ENCODE assay signal across 20 cellular contexts in the genomic region with DNA sequence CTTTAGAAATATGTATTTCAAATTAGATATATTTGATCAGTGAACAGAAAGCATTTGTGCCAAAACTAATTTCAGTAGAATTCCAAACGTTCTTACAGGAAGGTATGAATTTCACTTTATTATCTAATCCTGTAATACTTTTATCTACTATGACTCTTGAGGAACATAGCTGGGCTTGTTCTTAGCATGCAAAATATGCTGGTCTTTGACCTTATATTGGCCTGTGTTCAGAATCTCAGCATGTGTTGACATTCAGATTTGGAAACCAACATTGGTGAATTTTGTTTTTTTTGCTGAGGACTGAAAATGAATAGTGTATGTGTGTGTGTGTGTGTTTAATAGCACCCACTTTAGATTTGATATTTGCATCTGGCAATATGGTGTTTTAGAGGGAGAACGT.
DNase-seq lines count a peak whose midpoint lies in the region; ATAC-seq and TF ChIP-seq lines count a peak whose summit lies in the region.
"Had no signal": no experiment of that assay in that cellular context is flagged by ENCODE, and none has a peak within 500 bp of the region (broad histone marks: within the 10 kb centered on the region; RNA-seq: fewer than 3 reads in every experiment).

No MANE protein-coding gene starts in this region.

- peaks cover 0 to 15% of the 10 kb centered on the region in 2 donors for H3K36me3 ChIP-seq in adrenal gland (replicated peaks in 1 of 2)
- H3K36me3 ChIP-seq: BE2C, HAP-1, Peyer's patch had no signal

- H3K18ac ChIP-seq in H9 (ENCODE audit: insufficient read length, low read depth, low read length), result no peak overlapping the region

- H3K4ac ChIP-seq in H9 (ENCODE audit: low read depth, low read length), result no peak overlapping the region

- H3K9me3 ChIP-seq in adrenal gland (replicated peaks in 1 of 3) (no peaks in the 10 kb centered on the region), H9 (ENCODE audit: control insufficient read depth, low read depth, low read length) (no peaks in the 10 kb centered on the region)
- H3K9me3 ChIP-seq: BE2C, Caco-2, HAP-1, Peyer's patch had no signal

- no peaks in the 10 kb centered on the region for H3K23me2 ChIP-seq in H9 (ENCODE audit: insufficient read length, low read depth, low read length, poor library complexity, severe bottlenecking)

- H2BK15ac ChIP-seq in H9 (ENCODE audit: low read depth, low read length), result no peak overlapping the region

- H3K27ac Mint-ChIP-seq in progenitor cell of endocrine pancreas (peak overlapping the region; percentile 57), H9 (no peak overlapping the region)
- H3K27ac Mint-ChIP-seq: CD4-positive, alpha-beta T cell had no signal

- no peak overlapping the region for H2AFZ ChIP-seq in H9 (ENCODE audit: low read length)

- H3K27ac ChIP-seq in adrenal gland (peak overlapping the region in 3 of 5 donors; percentile 9 to 45 (median 19)), H9 (ENCODE audit: insufficient read length, low read depth, low read length) (no peak overlapping the region)
- H3K27ac ChIP-seq: 22Rv1, Peyer's patch had no signal

- no peaks in the 10 kb centered on the region for H4K20me1 ChIP-seq in H9 (ENCODE audit: control insufficient read depth, insufficient read depth, insufficient read length)

- H3T11ph ChIP-seq in H9 (ENCODE audit: low read length), result no peak overlapping the region

- H2BK12ac ChIP-seq in H9 (ENCODE audit: insufficient read length, low read depth, low read length), result no peak overlapping the region

- H3K4me3 ChIP-seq in adrenal gland, result no peak overlapping the region
- no peak overlapping the region for H3K4me3 ChIP-seq in fibroblast of pulmonary artery (replicated peaks; ENCODE audit: low read depth, low read length)
- H3K4me3 ChIP-seq: HAP-1, K562, Peyer's patch had no signal

- intact Hi-C loops in adrenal gland (cut with DNase I), result no loop called here

- H3K9me3 Mint-ChIP-seq in progenitor cell of endocrine pancreas (ENCODE audit: low read depth) (no peaks in the 10 kb centered on the region), H9 (no peaks in the 10 kb centered on the region)
- H3K9me3 Mint-ChIP-seq: CD4-positive, alpha-beta T cell had no signal

- no peaks in the 10 kb centered on the region for H3K79me2 ChIP-seq in H9 (ENCODE audit: insufficient read depth, low read length)

- no peak overlapping the region for H4K8ac ChIP-seq in H9 (replicated peaks; ENCODE audit: insufficient read length, low read depth, low read length)

- H3K9ac ChIP-seq in H9 (ENCODE audit: extremely low read depth, insufficient read length, low read length), result no peak overlapping the region

- WGBS in adrenal gland, 4 donors, result 32 to 56% (median 41%) methylated on average over 2 of the region's 2 CpGs
- no CpG with 5 or more reads among the region's 2 CpGs for WGBS in H9 (ENCODE audit: extremely low coverage, insufficient read length, low lambda C conversion rate)

- H2BK5ac ChIP-seq in H9 (ENCODE audit: insufficient read length, low read length), result no peak overlapping the region

- no peaks in the 10 kb centered on the region for H3K27me3 Mint-ChIP-seq in progenitor cell of endocrine pancreas
- no peaks in the 10 kb centered on the region for H3K27me3 Mint-ChIP-seq in H9 (ENCODE audit: low read depth)

- DNase-seq in NCI-H1105 treated with DMSO at 0.1 percent for 48 hours (lab: John Stamatoyannopoulos, UW), result peak; percentile 53
- no peak for DNase-seq in NCI-H1105 (lab: John Stamatoyannopoulos, UW)
- no peak for DNase-seq in adrenal gland
- DNase-seq in fibroblast of pulmonary artery (ENCODE audit: low read depth), result peak; percentile 69
- DNase-seq in progenitor cell of endocrine pancreas (ENCODE audit: low spot score, unreplicated experiment), result no peak
- DNase-seq in H9, result no peak
- no peak for DNase-seq in activated naive CD4-positive, alpha-beta T cell treated with Interleukin-2 at 50 U/mL for 16 hours
- DNase-seq: BE2C; Caco-2; CD4-positive, alpha-beta T cell; GF-D8; MV-4-11; NCI-H2029; NK-92 treated with Interleukin-12 subunit alpha and Interleukin-12 subunit beta, amount 100 ng/mL, for 24 hours; Peyer's patch had no signal

- no peak overlapping the region for H3K14ac ChIP-seq in H9 (ENCODE audit: insufficient read depth, low read length)

- no peak overlapping the region for H3K4me2 ChIP-seq in H9 (ENCODE audit: insufficient read depth, insufficient read length, low read length)

- no peak overlapping the region for H3K56ac ChIP-seq in H9 (ENCODE audit: insufficient read length, low read depth, low read length)

- no peak for TF ChIP-seq POLR2A in adrenal gland (IDR thresholded peaks at IDR 0.05)

- H3K4me1 Mint-ChIP-seq in progenitor cell of endocrine pancreas (ENCODE audit: low read depth) (peaks cover 60% of the 10 kb centered on the region), H9 (peaks cover 15% of the 10 kb centered on the region in 2 experiments)

- H2BK120ac ChIP-seq in H9 (ENCODE audit: low read depth, low read length, poor library complexity, severe bottlenecking), result no peak overlapping the region

- H2AK5ac ChIP-seq in H9 (ENCODE audit: insufficient read length, low read length), result no peak overlapping the region

- no peak overlapping the region for H4K91ac ChIP-seq in H9 (ENCODE audit: insufficient read length, low read depth, low read length)

- no peaks in the 10 kb centered on the region for H3K79me1 ChIP-seq in H9 (ENCODE audit: insufficient read depth, low read depth, low read length, poor library complexity, severe bottlenecking)

- ATAC-seq in HG03175 (IDR thresholded peaks at IDR 0.05; ENCODE audit: unreplicated experiment), result no peak
- ATAC-seq: K562, Right ventricle myocardium inferior had no signal

- H3K27me3 ChIP-seq in adrenal gland, result no peaks in the 10 kb centered on the region
- no peaks in the 10 kb centered on the region for H3K27me3 ChIP-seq in H9 (ENCODE audit: insufficient read depth, low read length)
- H3K27me3 ChIP-seq: BE2C, Peyer's patch had no signal

- H3K36me3 Mint-ChIP-seq in progenitor cell of endocrine pancreas (ENCODE audit: insufficient read depth) (peaks cover 16% of the 10 kb centered on the region), H9 (ENCODE audit: insufficient read depth in 1 of 3, low read depth in 3 of 3) (no peaks in the 10 kb centered on the region)

- H3K4me1 ChIP-seq in adrenal gland (replicated peaks in 1 of 2) (peaks cover 18 to 62% of the 10 kb centered on the region in 2 donors), H9 (ENCODE audit: insufficient read depth, low read length) (peaks cover 7% of the 10 kb centered on the region; the same call in 1 of the 2 replicates)
- H3K4me1 ChIP-seq: BE2C, Peyer's patch had no signal

- H4K5ac ChIP-seq in H9 (ENCODE audit: insufficient read length, low read depth, low read length), result no peak overlapping the region

- no peak overlapping the region for H3K23ac ChIP-seq in H9 (ENCODE audit: insufficient read length, low read depth, low read length)

- H3K4me3 Mint-ChIP-seq in progenitor cell of endocrine pancreas (ENCODE audit: low read depth) (no peak overlapping the region), H9 (no peak overlapping the region)
- H3K4me3 Mint-ChIP-seq: CD4-positive, alpha-beta T cell had no signal

- no peak overlapping the region for H2BK20ac ChIP-seq in H9 (ENCODE audit: low read depth, low read length, poor library complexity, severe bottlenecking)

- no peak for TF ChIP-seq CTCF in adrenal gland (IDR thresholded peaks at IDR 0.05)
- TF ChIP-seq CTCF in fibroblast of pulmonary artery (IDR thresholded peaks at IDR 0.05; ENCODE audit: low read length, missing control alignments), result no peak
- TF ChIP-seq CTCF in progenitor cell of endocrine pancreas (IDR thresholded peaks at IDR 0.05; ENCODE audit: unreplicated experiment), result no peak
- no peak for TF ChIP-seq CTCF in H9 (conservative IDR thresholded peaks at IDR 0.05)

Comparison
In these comparisons a context has a peak if more than half of its experiments do, and no peak if none do; other contexts are left out.
1. DNase-seq: peak in NCI-H1105 treated with DMSO at 0.1 percent for 48 hours (single experiment) and fibroblast of pulmonary artery (single experiment); none in NCI-H1105 (single experiment), adrenal gland (0 of 7), progenitor cell of endocrine pancreas (single experiment), H9 (single experiment) and activated naive CD4-positive, alpha-beta T cell treated with Interleukin-2 at 50 U/mL for 16 hours (single experiment).